In genomic region chr3:126539558-126540250, GRCh38 we compare ENCODE assay signal across 1 cellular context.
TF ChIP-seq lines count a peak whose summit lies in the region.

No MANE protein-coding gene starts in this region.

TF ChIP-seq in K562, 482 proteins besides CTCF, POLR2A, EP300 and RAD21:
- no peak for TF ChIP-seq TRIM25 (IDR thresholded peaks at IDR 0.05; ENCODE audit: borderline replicate concordance)
- 0 out of 2 replicates have a peak, but pooled peaks have one; percentile 26 for TF ChIP-seq CBX1 (IDR thresholded peaks at IDR 0.05; ENCODE audit: low read depth)
